Comparison of ENCODE assay signal across 1 cellular context in the genomic region with DNA sequence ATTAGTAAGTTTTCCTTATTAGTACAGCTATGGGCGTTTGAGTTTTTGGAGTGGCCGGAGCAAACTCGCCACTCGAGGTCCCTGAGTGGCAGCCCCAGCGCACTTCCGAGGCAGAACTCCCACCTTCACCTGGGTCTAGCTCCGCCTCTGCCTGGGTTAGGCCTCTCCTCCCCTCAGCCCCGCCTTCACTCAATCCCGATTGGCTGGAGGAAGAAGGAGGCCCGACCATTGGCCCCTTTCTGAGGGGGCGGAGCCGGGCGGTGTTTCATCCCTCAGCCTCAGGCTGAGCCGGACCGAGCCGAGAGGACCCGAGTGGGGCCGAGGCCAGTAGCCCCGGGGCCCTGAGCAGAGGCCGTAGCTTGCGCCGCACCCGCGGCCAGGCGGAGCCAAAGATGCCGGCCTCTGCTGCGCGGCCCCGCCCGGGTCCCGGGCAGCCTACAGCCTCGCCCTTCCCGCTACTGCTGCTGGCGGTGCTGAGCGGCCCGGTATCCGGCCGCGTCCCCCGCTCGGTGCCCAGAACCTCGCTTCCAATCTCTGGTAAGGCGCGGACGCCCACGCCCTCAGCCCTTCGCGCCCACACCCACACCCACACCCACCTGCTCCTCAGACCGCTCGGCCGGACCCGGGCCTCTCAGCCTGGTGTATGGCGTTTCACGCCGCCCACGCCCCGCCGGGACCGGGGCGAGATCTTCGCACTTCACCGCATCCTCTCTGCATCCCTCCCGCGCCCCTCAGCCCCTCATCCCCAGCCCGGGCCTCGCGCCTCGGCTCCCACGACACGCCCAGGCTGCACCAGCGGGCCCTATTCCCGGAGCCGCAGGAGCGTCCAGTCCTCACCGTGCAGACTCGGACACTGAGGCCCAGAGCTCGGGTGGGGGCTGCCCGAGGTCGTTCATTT.
TF ChIP-seq lines count a peak whose summit lies in the region.

A gene with protein sequence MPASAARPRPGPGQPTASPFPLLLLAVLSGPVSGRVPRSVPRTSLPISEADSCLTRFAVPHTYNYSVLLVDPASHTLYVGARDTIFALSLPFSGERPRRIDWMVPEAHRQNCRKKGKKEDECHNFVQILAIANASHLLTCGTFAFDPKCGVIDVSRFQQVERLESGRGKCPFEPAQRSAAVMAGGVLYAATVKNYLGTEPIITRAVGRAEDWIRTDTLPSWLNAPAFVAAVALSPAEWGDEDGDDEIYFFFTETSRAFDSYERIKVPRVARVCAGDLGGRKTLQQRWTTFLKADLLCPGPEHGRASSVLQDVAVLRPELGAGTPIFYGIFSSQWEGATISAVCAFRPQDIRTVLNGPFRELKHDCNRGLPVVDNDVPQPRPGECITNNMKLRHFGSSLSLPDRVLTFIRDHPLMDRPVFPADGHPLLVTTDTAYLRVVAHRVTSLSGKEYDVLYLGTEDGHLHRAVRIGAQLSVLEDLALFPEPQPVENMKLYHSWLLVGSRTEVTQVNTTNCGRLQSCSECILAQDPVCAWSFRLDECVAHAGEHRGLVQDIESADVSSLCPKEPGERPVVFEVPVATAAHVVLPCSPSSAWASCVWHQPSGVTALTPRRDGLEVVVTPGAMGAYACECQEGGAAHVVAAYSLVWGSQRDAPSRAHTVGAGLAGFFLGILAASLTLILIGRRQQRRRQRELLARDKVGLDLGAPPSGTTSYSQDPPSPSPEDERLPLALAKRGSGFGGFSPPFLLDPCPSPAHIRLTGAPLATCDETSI (plus strand): TSS at position 263 of the 898 bp plus-strand sequence. CDS start 130 bp downstream, at position 393.

TF ChIP-seq in K562, 482 proteins besides CTCF, POLR2A, EP300 and RAD21 (continued from another document and continues in another):
- TF ChIP-seq, protein P1, sequence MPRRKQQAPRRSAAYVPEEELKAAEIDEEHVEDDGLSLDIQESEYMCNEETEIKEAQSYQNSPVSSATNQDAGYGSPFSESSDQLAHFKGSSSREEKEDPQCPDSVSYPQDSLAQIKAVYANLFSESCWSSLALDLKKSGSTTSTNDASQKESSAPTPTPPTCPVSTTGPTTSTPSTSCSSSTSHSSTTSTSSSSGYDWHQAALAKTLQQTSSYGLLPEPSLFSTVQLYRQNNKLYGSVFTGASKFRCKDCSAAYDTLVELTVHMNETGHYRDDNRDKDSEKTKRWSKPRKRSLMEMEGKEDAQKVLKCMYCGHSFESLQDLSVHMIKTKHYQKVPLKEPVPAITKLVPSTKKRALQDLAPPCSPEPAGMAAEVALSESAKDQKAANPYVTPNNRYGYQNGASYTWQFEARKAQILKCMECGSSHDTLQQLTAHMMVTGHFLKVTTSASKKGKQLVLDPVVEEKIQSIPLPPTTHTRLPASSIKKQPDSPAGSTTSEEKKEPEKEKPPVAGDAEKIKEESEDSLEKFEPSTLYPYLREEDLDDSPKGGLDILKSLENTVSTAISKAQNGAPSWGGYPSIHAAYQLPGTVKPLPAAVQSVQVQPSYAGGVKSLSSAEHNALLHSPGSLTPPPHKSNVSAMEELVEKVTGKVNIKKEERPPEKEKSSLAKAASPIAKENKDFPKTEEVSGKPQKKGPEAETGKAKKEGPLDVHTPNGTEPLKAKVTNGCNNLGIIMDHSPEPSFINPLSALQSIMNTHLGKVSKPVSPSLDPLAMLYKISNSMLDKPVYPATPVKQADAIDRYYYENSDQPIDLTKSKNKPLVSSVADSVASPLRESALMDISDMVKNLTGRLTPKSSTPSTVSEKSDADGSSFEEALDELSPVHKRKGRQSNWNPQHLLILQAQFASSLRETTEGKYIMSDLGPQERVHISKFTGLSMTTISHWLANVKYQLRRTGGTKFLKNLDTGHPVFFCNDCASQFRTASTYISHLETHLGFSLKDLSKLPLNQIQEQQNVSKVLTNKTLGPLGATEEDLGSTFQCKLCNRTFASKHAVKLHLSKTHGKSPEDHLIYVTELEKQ (CRISPR knock-in tag; IDR thresholded peaks at IDR 0.05), result no peak
- no peak for TF ChIP-seq NFIX (CRISPR knock-in tag; IDR thresholded peaks at IDR 0.05; ENCODE audit: low read depth)
- TF ChIP-seq, protein P2, sequence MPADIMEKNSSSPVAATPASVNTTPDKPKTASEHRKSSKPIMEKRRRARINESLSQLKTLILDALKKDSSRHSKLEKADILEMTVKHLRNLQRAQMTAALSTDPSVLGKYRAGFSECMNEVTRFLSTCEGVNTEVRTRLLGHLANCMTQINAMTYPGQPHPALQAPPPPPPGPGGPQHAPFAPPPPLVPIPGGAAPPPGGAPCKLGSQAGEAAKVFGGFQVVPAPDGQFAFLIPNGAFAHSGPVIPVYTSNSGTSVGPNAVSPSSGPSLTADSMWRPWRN (IDR thresholded peaks at IDR 0.05; ENCODE audit: low read depth), result no peak
- peak; percentile 48 for TF ChIP-seq ASH1L (IDR thresholded peaks at IDR 0.05; ENCODE audit: borderline replicate concordance, low read depth, partially characterized antibody)
- TF ChIP-seq HNRNPLL (IDR thresholded peaks at IDR 0.05; ENCODE audit: low read depth, low read length, poor library complexity, severe bottlenecking), result peak; percentile 90
- peak; percentile 94 for TF ChIP-seq EGR1 (conservative IDR thresholded peaks at IDR 0.05)
- TF ChIP-seq, protein P3, sequence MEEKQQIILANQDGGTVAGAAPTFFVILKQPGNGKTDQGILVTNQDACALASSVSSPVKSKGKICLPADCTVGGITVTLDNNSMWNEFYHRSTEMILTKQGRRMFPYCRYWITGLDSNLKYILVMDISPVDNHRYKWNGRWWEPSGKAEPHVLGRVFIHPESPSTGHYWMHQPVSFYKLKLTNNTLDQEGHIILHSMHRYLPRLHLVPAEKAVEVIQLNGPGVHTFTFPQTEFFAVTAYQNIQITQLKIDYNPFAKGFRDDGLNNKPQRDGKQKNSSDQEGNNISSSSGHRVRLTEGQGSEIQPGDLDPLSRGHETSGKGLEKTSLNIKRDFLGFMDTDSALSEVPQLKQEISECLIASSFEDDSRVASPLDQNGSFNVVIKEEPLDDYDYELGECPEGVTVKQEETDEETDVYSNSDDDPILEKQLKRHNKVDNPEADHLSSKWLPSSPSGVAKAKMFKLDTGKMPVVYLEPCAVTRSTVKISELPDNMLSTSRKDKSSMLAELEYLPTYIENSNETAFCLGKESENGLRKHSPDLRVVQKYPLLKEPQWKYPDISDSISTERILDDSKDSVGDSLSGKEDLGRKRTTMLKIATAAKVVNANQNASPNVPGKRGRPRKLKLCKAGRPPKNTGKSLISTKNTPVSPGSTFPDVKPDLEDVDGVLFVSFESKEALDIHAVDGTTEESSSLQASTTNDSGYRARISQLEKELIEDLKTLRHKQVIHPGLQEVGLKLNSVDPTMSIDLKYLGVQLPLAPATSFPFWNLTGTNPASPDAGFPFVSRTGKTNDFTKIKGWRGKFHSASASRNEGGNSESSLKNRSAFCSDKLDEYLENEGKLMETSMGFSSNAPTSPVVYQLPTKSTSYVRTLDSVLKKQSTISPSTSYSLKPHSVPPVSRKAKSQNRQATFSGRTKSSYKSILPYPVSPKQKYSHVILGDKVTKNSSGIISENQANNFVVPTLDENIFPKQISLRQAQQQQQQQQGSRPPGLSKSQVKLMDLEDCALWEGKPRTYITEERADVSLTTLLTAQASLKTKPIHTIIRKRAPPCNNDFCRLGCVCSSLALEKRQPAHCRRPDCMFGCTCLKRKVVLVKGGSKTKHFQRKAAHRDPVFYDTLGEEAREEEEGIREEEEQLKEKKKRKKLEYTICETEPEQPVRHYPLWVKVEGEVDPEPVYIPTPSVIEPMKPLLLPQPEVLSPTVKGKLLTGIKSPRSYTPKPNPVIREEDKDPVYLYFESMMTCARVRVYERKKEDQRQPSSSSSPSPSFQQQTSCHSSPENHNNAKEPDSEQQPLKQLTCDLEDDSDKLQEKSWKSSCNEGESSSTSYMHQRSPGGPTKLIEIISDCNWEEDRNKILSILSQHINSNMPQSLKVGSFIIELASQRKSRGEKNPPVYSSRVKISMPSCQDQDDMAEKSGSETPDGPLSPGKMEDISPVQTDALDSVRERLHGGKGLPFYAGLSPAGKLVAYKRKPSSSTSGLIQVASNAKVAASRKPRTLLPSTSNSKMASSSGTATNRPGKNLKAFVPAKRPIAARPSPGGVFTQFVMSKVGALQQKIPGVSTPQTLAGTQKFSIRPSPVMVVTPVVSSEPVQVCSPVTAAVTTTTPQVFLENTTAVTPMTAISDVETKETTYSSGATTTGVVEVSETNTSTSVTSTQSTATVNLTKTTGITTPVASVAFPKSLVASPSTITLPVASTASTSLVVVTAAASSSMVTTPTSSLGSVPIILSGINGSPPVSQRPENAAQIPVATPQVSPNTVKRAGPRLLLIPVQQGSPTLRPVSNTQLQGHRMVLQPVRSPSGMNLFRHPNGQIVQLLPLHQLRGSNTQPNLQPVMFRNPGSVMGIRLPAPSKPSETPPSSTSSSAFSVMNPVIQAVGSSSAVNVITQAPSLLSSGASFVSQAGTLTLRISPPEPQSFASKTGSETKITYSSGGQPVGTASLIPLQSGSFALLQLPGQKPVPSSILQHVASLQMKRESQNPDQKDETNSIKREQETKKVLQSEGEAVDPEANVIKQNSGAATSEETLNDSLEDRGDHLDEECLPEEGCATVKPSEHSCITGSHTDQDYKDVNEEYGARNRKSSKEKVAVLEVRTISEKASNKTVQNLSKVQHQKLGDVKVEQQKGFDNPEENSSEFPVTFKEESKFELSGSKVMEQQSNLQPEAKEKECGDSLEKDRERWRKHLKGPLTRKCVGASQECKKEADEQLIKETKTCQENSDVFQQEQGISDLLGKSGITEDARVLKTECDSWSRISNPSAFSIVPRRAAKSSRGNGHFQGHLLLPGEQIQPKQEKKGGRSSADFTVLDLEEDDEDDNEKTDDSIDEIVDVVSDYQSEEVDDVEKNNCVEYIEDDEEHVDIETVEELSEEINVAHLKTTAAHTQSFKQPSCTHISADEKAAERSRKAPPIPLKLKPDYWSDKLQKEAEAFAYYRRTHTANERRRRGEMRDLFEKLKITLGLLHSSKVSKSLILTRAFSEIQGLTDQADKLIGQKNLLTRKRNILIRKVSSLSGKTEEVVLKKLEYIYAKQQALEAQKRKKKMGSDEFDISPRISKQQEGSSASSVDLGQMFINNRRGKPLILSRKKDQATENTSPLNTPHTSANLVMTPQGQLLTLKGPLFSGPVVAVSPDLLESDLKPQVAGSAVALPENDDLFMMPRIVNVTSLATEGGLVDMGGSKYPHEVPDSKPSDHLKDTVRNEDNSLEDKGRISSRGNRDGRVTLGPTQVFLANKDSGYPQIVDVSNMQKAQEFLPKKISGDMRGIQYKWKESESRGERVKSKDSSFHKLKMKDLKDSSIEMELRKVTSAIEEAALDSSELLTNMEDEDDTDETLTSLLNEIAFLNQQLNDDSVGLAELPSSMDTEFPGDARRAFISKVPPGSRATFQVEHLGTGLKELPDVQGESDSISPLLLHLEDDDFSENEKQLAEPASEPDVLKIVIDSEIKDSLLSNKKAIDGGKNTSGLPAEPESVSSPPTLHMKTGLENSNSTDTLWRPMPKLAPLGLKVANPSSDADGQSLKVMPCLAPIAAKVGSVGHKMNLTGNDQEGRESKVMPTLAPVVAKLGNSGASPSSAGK (IDR thresholded peaks at IDR 0.05), result peak; percentile 86
- TF ChIP-seq, protein P4, sequence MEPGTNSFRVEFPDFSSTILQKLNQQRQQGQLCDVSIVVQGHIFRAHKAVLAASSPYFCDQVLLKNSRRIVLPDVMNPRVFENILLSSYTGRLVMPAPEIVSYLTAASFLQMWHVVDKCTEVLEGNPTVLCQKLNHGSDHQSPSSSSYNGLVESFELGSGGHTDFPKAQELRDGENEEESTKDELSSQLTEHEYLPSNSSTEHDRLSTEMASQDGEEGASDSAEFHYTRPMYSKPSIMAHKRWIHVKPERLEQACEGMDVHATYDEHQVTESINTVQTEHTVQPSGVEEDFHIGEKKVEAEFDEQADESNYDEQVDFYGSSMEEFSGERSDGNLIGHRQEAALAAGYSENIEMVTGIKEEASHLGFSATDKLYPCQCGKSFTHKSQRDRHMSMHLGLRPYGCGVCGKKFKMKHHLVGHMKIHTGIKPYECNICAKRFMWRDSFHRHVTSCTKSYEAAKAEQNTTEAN (CRISPR knock-in tag; IDR thresholded peaks at IDR 0.05), result no peak
- TF ChIP-seq JUND (IDR thresholded peaks at IDR 0.05; ENCODE audit: borderline replicate concordance, low read depth, low read length), result peak; percentile 1; the same call in 1 of the 2 replicates
- no peak; the same call in 2 of the 3 replicates for TF ChIP-seq JUND (tag; IDR thresholded peaks at IDR 0.05; ENCODE audit: borderline replicate concordance, low read depth, low read length)
- TF ChIP-seq KDM5B (IDR thresholded peaks at IDR 0.05; ENCODE audit: insufficient replicate concordance, low read depth, low read length), result no peak
- TF ChIP-seq, protein P5, sequence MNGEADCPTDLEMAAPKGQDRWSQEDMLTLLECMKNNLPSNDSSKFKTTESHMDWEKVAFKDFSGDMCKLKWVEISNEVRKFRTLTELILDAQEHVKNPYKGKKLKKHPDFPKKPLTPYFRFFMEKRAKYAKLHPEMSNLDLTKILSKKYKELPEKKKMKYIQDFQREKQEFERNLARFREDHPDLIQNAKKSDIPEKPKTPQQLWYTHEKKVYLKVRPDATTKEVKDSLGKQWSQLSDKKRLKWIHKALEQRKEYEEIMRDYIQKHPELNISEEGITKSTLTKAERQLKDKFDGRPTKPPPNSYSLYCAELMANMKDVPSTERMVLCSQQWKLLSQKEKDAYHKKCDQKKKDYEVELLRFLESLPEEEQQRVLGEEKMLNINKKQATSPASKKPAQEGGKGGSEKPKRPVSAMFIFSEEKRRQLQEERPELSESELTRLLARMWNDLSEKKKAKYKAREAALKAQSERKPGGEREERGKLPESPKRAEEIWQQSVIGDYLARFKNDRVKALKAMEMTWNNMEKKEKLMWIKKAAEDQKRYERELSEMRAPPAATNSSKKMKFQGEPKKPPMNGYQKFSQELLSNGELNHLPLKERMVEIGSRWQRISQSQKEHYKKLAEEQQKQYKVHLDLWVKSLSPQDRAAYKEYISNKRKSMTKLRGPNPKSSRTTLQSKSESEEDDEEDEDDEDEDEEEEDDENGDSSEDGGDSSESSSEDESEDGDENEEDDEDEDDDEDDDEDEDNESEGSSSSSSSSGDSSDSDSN (IDR thresholded peaks at IDR 0.05; ENCODE audit: borderline replicate concordance in 1 of 2, low read depth in 2 of 2, low read length in 2 of 2), result peak; percentile 44 to 87; a peak in 3 of 4 replicates
- peak; percentile 60; the same call in 1 of the 2 replicates for TF ChIP-seq CHD2 (IDR thresholded peaks at IDR 0.05; ENCODE audit: low read depth, low read length)
- no peak for TF ChIP-seq CBX1 (IDR thresholded peaks at IDR 0.05; ENCODE audit: low read depth)
- TF ChIP-seq SP2 (IDR thresholded peaks at IDR 0.05; ENCODE audit: extremely low read depth, low read depth, low read length, poor library complexity, severe bottlenecking), result peak; percentile 51
- peak; percentile 42; the same call in 1 of the 2 replicates for TF ChIP-seq RB1 (IDR thresholded peaks at IDR 0.05; ENCODE audit: low read depth)
- peak; percentile 36; the same call in 1 of the 2 replicates for TF ChIP-seq RBFOX2 (IDR thresholded peaks at IDR 0.05; ENCODE audit: low read depth, low read length)
- peak; percentile 16 for TF ChIP-seq MEIS2 (IDR thresholded peaks at IDR 0.05; ENCODE audit: partially characterized antibody)
- no peak for TF ChIP-seq ZNF830 (CRISPR knock-in tag; IDR thresholded peaks at IDR 0.05)
- no peak for TF ChIP-seq STAT5B (CRISPR knock-in tag; IDR thresholded peaks at IDR 0.05)
- TF ChIP-seq EWSR1 (IDR thresholded peaks at IDR 0.05; ENCODE audit: borderline replicate concordance, low read depth, partially characterized antibody), result no peak
- TF ChIP-seq ZNF79 (CRISPR knock-in tag; IDR thresholded peaks at IDR 0.05; ENCODE audit: low read depth), result no peak
- TF ChIP-seq YY1 (IDR thresholded peaks at IDR 0.05; ENCODE audit: borderline replicate concordance in 1 of 3, control insufficient read depth in 1 of 3, extremely low read depth in 1 of 3, insufficient read depth in 3 of 3, insufficient read length in 1 of 3, insufficient replicate concordance in 2 of 3, low read depth in 1 of 3, low read length in 2 of 3), result peak in 2 of 3 experiments; percentile 38 to 53
- TF ChIP-seq SP1 (CRISPR knock-in tag; IDR thresholded peaks at IDR 0.05), result peak; percentile 64; the same call in 1 of the 2 replicates
